In the genomic region with DNA sequence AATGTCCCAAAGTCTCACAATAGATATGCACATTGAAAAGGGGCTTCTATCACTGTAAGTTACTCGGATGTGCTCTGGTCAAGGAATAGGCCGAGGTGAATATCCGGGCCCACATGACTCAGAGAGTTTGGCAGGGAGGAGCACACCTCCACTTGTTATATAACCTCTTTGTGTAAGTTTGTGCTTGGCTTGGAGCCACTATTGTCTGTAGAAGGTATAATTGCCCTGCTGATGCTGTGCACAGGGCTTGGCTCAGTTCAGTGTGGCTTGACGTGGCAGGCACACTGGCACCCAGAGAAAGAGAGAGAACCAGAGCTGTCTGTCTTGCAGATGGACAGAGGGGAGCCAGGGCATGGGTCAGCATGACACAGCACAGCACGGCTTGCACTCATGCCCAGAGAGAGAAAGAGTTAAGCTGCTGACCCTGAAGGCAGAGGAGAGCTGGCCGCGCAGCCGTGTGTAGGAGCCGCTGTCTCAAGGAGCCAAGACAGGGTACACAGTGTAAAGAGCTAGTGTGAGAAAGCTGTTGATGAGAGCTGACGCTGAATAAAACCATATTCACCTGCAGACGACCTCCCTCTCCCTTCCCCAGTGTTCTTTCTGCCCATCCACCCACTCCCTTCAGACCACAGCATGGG, we compare ENCODE assay signal across 18 cellular contexts.
A peak's percentile ranks its signal among the peaks of the same experiment; 100 is the strongest.
DNase-seq lines count a peak whose midpoint lies in the region; TF ChIP-seq lines count a peak whose summit lies in the region.
"Had no signal": no experiment of that assay in that cellular context is flagged by ENCODE, and none has a peak within 500 bp of the region (broad histone marks: within the 10 kb centered on the region; RNA-seq: fewer than 3 reads in every experiment).

No MANE protein-coding gene starts in this region.

- TF ChIP-seq CTCF in neural crest cell (conservative IDR thresholded peaks at IDR 0.05): no peak
- no peak for TF ChIP-seq CTCF in osteoblast (IDR thresholded peaks at IDR 0.05; ENCODE audit: extremely low read depth, low read depth, low read length)

- H3K36me3 ChIP-seq in osteoblast (ENCODE audit: insufficient read depth, low read length): no peaks in the 10 kb centered on the region
- H3K36me3 ChIP-seq: brain microvascular endothelial cell, spleen, thoracic aorta had no signal

- CTCF ChIA-PET in HEK293T (lab: Yijun Ruan, JAX): interaction anchor here (0.5 to 0.6 kb wide), 2 partner anchors 373 to 467 kb away, joined by 3 read pairs; no protein-coding TSS in a partner anchor

- no peaks in the 10 kb centered on the region for H3K79me2 ChIP-seq in osteoblast (ENCODE audit: insufficient read depth, low read length)

- peak overlapping the region; percentile 14 for H3K27ac Mint-ChIP-seq in neural crest cell (ENCODE audit: unreplicated experiment)
- H3K27ac Mint-ChIP-seq: activated B cell treated with CpG ODN at 0.5 μM for 24 hours; activated CD8-positive, alpha-beta T cell treated with anti-CD3 and anti-CD28 coated beads, Interleukin-2, amount 10 ng/mL, durations not matched to agents 7 days and 5 days; activated naive CD8-positive, alpha-beta T cell treated with anti-CD3 and anti-CD28 coated beads for 36 hours; naive B cell had no signal

- no peak overlapping the region for H3K27ac ChIP-seq in osteoblast (ENCODE audit: low read depth, low read length)
- H3K27ac ChIP-seq: brain microvascular endothelial cell, epithelial cell of prostate, spleen, thoracic aorta had no signal

- H3K4me2 ChIP-seq in osteoblast (ENCODE audit: insufficient read depth, low read length): no peak overlapping the region

- H3K36me3 Mint-ChIP-seq in neural crest cell (ENCODE audit: low read depth): peaks cover 3% of the 10 kb centered on the region
- H3K36me3 Mint-ChIP-seq: activated naive CD8-positive, alpha-beta T cell treated with anti-CD3 and anti-CD28 coated beads for 36 hours; naive B cell had no signal

- in situ Hi-C loops in Caki2 (cut with HindIII; ENCODE audit: low pct_unique_long_range_greater_than_20kb, low sequenced_read_pairs): no loop called here

- POLR2A ChIA-PET in HEK293T (lab: Yijun Ruan, JAX): no interaction called here

- H3K4me1 Mint-ChIP-seq in neural crest cell: peaks cover 12% of the 10 kb centered on the region
- H3K4me1 Mint-ChIP-seq: activated B cell treated with CpG ODN at 0.5 μM for 24 hours; activated naive CD8-positive, alpha-beta T cell treated with anti-CD3 and anti-CD28 coated beads for 36 hours; naive B cell had no signal

- no peaks in the 10 kb centered on the region for H3K27me3 ChIP-seq in osteoblast (ENCODE audit: insufficient read depth, low read length)
- H3K27me3 ChIP-seq: brain microvascular endothelial cell, spleen had no signal

- no peaks in the 10 kb centered on the region for H3K4me1 ChIP-seq in osteoblast (ENCODE audit: insufficient read depth, low read length)
- H3K4me1 ChIP-seq: spleen had no signal

- peaks cover 4% of the 10 kb centered on the region for H3K9me3 ChIP-seq in osteoblast (ENCODE audit: low read depth, low read length)
- H3K9me3 ChIP-seq: thoracic aorta had no signal

- H2AFZ ChIP-seq in osteoblast (ENCODE audit: low read length): no peak overlapping the region

- no peak overlapping the region for H3K4me3 ChIP-seq in osteoblast (ENCODE audit: insufficient read depth, low read length)
- H3K4me3 ChIP-seq: spleen, thoracic aorta had no signal

- no peak overlapping the region for H3K4me3 Mint-ChIP-seq in neural crest cell
- H3K4me3 Mint-ChIP-seq: activated B cell treated with CpG ODN at 0.5 μM for 24 hours; activated CD8-positive, alpha-beta T cell treated with anti-CD3 and anti-CD28 coated beads, Interleukin-2, amount 10 ng/mL, durations not matched to agents 7 days and 5 days; activated naive CD8-positive, alpha-beta T cell treated with anti-CD3 and anti-CD28 coated beads for 36 hours; naive B cell had no signal

- H3K9me3 Mint-ChIP-seq in neural crest cell: peaks cover 4% of the 10 kb centered on the region

- DNase-seq in Caki2 (ENCODE audit: low read depth) (peak; percentile 35), M059J (ENCODE audit: low read depth) (peak; percentile 54), RPMI7951 (ENCODE audit: low read depth) (peak; percentile 6), neural crest cell (ENCODE audit: low read depth, low spot score) (no peak), osteoblast (ENCODE audit: insufficient read length, low spot score, missing footprints) (no peak), globus pallidus (ENCODE audit: low spot score) (no peak), HEK293T (ENCODE audit: extremely low spot score) (no peak)
- DNase-seq: activated B cell treated with CpG ODN at 0.5 μM for 24 hours; activated CD8-positive, alpha-beta T cell treated with anti-CD3 and anti-CD28 coated beads, Interleukin-2, amount 10 ng/mL, durations not matched to agents 7 days and 5 days; activated naive CD8-positive, alpha-beta T cell treated with anti-CD3 and anti-CD28 coated beads for 36 hours; brain microvascular endothelial cell; dermis blood vessel endothelial cell; GOT3; naive B cell; NCI-H187 treated with DMSO at 0.1 percent for 48 hours; spleen had no signal

- no peaks in the 10 kb centered on the region for H3K27me3 Mint-ChIP-seq in neural crest cell (ENCODE audit: low read depth)
- H3K27me3 Mint-ChIP-seq: activated B cell treated with CpG ODN at 0.5 μM for 24 hours; activated naive CD8-positive, alpha-beta T cell treated with anti-CD3 and anti-CD28 coated beads for 36 hours; naive B cell had no signal

- H4K20me1 ChIP-seq in osteoblast (ENCODE audit: insufficient read depth, low read length): no peaks in the 10 kb centered on the region

TF ChIP-seq in HEK293T, 16 proteins besides CTCF, POLR2A, EP300 and RAD21:
- no peak for TF ChIP-seq FOXK2 (IDR thresholded peaks at IDR 0.05)
- no peak for TF ChIP-seq ZNF384 (IDR thresholded peaks at IDR 0.05)
- no peak for TF ChIP-seq FOXM1 (IDR thresholded peaks at IDR 0.05; ENCODE audit: borderline replicate concordance)
- TF ChIP-seq CTBP1 (IDR thresholded peaks at IDR 0.05; ENCODE audit: borderline replicate concordance): no peak
- no peak for TF ChIP-seq TARDBP (IDR thresholded peaks at IDR 0.05)
- TF ChIP-seq L3MBTL2 (conservative IDR thresholded peaks at IDR 0.05): no peak
- no peak for TF ChIP-seq ELF4 (IDR thresholded peaks at IDR 0.05)
- TF ChIP-seq LEF1 (IDR thresholded peaks at IDR 0.05; ENCODE audit: borderline replicate concordance): no peak
- TF ChIP-seq BHLHE40 (IDR thresholded peaks at IDR 0.05; ENCODE audit: borderline replicate concordance): no peak
- no peak for TF ChIP-seq NFRKB (IDR thresholded peaks at IDR 0.05)
- no peak for TF ChIP-seq HDGF (IDR thresholded peaks at IDR 0.05; ENCODE audit: borderline replicate concordance)
- TF ChIP-seq SP1 (IDR thresholded peaks at IDR 0.05): no peak
- TF ChIP-seq SUZ12 (IDR thresholded peaks at IDR 0.05): no peak
- TF ChIP-seq, protein P1, sequence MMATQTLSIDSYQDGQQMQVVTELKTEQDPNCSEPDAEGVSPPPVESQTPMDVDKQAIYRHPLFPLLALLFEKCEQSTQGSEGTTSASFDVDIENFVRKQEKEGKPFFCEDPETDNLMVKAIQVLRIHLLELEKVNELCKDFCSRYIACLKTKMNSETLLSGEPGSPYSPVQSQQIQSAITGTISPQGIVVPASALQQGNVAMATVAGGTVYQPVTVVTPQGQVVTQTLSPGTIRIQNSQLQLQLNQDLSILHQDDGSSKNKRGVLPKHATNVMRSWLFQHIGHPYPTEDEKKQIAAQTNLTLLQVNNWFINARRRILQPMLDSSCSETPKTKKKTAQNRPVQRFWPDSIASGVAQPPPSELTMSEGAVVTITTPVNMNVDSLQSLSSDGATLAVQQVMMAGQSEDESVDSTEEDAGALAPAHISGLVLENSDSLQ (IDR thresholded peaks at IDR 0.05): no peak
- no peak for TF ChIP-seq FOXA1 (IDR thresholded peaks at IDR 0.05)
- TF ChIP-seq ARNT (IDR thresholded peaks at IDR 0.05): no peak

Comparison
In these comparisons a context has a peak if more than half of its experiments do, and no peak if none do; other contexts are left out.
1. DNase-seq: peak in Caki2 (single experiment), M059J (single experiment) and RPMI7951 (single experiment); none in neural crest cell (single experiment), osteoblast (single experiment), globus pallidus (single experiment) and HEK293T (single experiment).